29 cellular contexts compared by ENCODE assay signal in genomic region chr16:72301416-72302048, GRCh38.
"Had no signal": no experiment of that assay in that cellular context is flagged by ENCODE, and none has a peak within 500 bp of the region (broad histone marks: within the 10 kb centered on the region; RNA-seq: fewer than 3 reads in every experiment).

No MANE protein-coding gene starts in this region.

- H3K27me3 ChIP-seq: adrenal gland, ascending aorta, brain microvascular endothelial cell, dorsolateral prefrontal cortex, right lobe of liver, uterus had no signal

- H3K27ac Mint-ChIP-seq: activated naive CD4-positive, alpha-beta T cell treated with anti-CD3 and anti-CD28 coated beads for 36 hours; activated naive CD8-positive, alpha-beta T cell treated with anti-CD3 and anti-CD28 coated beads for 36 hours; mesothelial cell of epicardium; stimulated activated naive CD8-positive, alpha-beta T cell treated with anti-CD3 and anti-CD28 coated beads, Interleukin-15, Interleukin-2, amounts not matched to agents 100 ng/mL and 50 ng/mL, for 24 hours; type B pancreatic cell had no signal

- DNase-seq: activated CD4-positive, alpha-beta T cell treated with anti-CD3 and anti-CD28 coated beads for 4 hours; activated CD4-positive, alpha-beta T cell treated with anti-CD3 and anti-CD28 coated beads, Interleukin-2, amount 50 U/mL, for 4 hours; activated CD8-positive, alpha-beta memory T cell treated with anti-CD3 and anti-CD28 coated beads for 24 hours; activated effector memory CD4-positive, alpha-beta T cell treated with Interleukin-2 at 50 U/mL for 16 hours; activated naive CD4-positive, alpha-beta T cell treated with anti-CD3 and anti-CD28 coated beads for 36 hours; activated naive CD8-positive, alpha-beta T cell treated with anti-CD3 and anti-CD28 coated beads for 36 hours; adrenal gland; brain microvascular endothelial cell; effector memory CD4-positive, alpha-beta T cell; hippocampal formation; left cardiac atrium; mammary epithelial cell; naive B cell; posterior cingulate gyrus; right lobe of liver; stimulated activated CD4-positive, alpha-beta T cell treated with anti-CD3 and anti-CD28 coated beads, Interleukin-12 subunit alpha, Interleukin-12 subunit beta, amount 100 ng/mL, for 4 hours; stimulated activated CD4-positive, alpha-beta T cell treated with anti-CD3 and anti-CD28 coated beads, Interleukin-4, amount 100 ng/mL, for 1 hour; T-helper 9 cell; uterus had no signal

- H3K4me3 Mint-ChIP-seq: activated naive CD4-positive, alpha-beta T cell treated with anti-CD3 and anti-CD28 coated beads for 36 hours; activated naive CD8-positive, alpha-beta T cell treated with anti-CD3 and anti-CD28 coated beads for 36 hours; mesothelial cell of epicardium; naive B cell; neural crest cell; stimulated activated naive CD8-positive, alpha-beta T cell treated with anti-CD3 and anti-CD28 coated beads, Interleukin-15, Interleukin-2, amounts not matched to agents 100 ng/mL and 50 ng/mL, for 24 hours; type B pancreatic cell had no signal

- H3K36me3 ChIP-seq: adrenal gland, ascending aorta, brain microvascular endothelial cell, gastroesophageal sphincter, right lobe of liver, thoracic aorta, uterus had no signal

- H3K4me1 Mint-ChIP-seq: activated naive CD8-positive, alpha-beta T cell treated with anti-CD3 and anti-CD28 coated beads for 36 hours; naive B cell had no signal

- H3K36me3 Mint-ChIP-seq: type B pancreatic cell had no signal

- H3K4me1 ChIP-seq: adrenal gland, ascending aorta, gastroesophageal sphincter, right lobe of liver, uterus had no signal

- H3K9me3 ChIP-seq: adrenal gland, ascending aorta, gastroesophageal sphincter, right lobe of liver, thoracic aorta, uterus had no signal

- H3K27me3 Mint-ChIP-seq: activated naive CD8-positive, alpha-beta T cell treated with anti-CD3 and anti-CD28 coated beads for 36 hours; naive B cell; stimulated activated naive CD8-positive, alpha-beta T cell treated with anti-CD3 and anti-CD28 coated beads, Interleukin-15, Interleukin-2, amounts not matched to agents 100 ng/mL and 50 ng/mL, for 24 hours; type B pancreatic cell had no signal

- H3K27ac ChIP-seq: adrenal gland, ascending aorta, brain microvascular endothelial cell, coronary artery, gastroesophageal sphincter, right lobe of liver, thoracic aorta, uterus, VCaP had no signal

- H3K9me3 Mint-ChIP-seq: type B pancreatic cell had no signal

- H3K4me3 ChIP-seq: adrenal gland, ascending aorta, coronary artery, dorsolateral prefrontal cortex, gastroesophageal sphincter, right lobe of liver, thoracic aorta, uterus had no signal
